Comparison of ENCODE assay signal across 1 cellular context in the genomic region with DNA sequence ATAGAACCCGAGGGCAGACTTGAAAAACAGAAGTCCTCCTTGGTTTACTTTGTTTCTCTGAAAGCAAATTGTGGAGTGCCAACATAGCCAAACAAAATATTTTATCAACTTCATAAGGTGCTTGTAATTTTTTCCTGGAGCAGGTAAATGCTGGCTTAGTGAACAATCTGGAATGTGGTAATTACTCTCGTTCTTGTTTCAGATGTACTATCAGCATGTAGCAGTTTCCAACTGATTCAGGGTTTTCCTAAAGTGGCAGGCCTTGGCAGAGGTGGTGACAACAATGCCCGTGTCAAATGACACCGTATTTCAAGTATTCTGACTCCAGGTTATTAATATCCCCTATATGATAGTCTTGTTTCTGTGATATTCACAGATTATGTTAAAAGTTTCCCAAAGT.
TF ChIP-seq lines count a peak whose summit lies in the region.

No MANE protein-coding gene starts in this region.

TF ChIP-seq in GM12878, 131 proteins besides CTCF, POLR2A, EP300 and RAD21:
- TF ChIP-seq TARDBP (IDR thresholded peaks at IDR 0.05; ENCODE audit: borderline replicate concordance) (no peak), MYB (IDR thresholded peaks at IDR 0.05; ENCODE audit: borderline replicate concordance, low read depth, low read length) (no peak), SUPT20H (IDR thresholded peaks at IDR 0.05; ENCODE audit: borderline replicate concordance, control insufficient read depth, low read depth, low read length) (no peak), TAF1 (IDR thresholded peaks at IDR 0.05; ENCODE audit: borderline replicate concordance, low read depth, low read length) (no peak), CBX5 (IDR thresholded peaks at IDR 0.05; ENCODE audit: low read depth) (no peak), GATAD2B (conservative IDR thresholded peaks at IDR 0.05; ENCODE audit: low read depth) (no peak), PML (IDR thresholded peaks at IDR 0.05; ENCODE audit: low read length) (no peak), GABPA (IDR thresholded peaks at IDR 0.05; ENCODE audit: low read depth) (no peak)
- TF ChIP-seq, protein P1, sequence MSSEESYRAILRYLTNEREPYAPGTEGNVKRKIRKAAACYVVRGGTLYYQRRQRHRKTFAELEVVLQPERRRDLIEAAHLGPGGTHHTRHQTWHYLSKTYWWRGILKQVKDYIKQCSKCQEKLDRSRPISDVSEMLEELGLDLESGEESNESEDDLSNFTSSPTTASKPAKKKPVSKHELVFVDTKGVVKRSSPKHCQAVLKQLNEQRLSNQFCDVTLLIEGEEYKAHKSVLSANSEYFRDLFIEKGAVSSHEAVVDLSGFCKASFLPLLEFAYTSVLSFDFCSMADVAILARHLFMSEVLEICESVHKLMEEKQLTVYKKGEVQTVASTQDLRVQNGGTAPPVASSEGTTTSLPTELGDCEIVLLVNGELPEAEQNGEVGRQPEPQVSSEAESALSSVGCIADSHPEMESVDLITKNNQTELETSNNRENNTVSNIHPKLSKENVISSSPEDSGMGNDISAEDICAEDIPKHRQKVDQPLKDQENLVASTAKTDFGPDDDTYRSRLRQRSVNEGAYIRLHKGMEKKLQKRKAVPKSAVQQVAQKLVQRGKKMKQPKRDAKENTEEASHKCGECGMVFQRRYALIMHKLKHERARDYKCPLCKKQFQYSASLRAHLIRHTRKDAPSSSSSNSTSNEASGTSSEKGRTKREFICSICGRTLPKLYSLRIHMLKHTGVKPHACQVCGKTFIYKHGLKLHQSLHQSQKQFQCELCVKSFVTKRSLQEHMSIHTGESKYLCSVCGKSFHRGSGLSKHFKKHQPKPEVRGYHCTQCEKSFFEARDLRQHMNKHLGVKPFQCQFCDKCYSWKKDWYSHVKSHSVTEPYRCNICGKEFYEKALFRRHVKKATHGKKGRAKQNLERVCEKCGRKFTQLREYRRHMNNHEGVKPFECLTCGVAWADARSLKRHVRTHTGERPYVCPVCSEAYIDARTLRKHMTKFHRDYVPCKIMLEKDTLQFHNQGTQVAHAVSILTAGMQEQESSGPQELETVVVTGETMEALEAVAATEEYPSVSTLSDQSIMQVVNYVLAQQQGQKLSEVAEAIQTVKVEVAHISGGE (CRISPR knock-in tag; IDR thresholded peaks at IDR 0.05): no peak
- TF ChIP-seq, protein P2, sequence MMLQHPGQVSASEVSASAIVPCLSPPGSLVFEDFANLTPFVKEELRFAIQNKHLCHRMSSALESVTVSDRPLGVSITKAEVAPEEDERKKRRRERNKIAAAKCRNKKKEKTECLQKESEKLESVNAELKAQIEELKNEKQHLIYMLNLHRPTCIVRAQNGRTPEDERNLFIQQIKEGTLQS (IDR thresholded peaks at IDR 0.05; ENCODE audit: borderline replicate concordance, extremely low read depth, low read depth, low read length): no peak
- TF ChIP-seq, protein P3, sequence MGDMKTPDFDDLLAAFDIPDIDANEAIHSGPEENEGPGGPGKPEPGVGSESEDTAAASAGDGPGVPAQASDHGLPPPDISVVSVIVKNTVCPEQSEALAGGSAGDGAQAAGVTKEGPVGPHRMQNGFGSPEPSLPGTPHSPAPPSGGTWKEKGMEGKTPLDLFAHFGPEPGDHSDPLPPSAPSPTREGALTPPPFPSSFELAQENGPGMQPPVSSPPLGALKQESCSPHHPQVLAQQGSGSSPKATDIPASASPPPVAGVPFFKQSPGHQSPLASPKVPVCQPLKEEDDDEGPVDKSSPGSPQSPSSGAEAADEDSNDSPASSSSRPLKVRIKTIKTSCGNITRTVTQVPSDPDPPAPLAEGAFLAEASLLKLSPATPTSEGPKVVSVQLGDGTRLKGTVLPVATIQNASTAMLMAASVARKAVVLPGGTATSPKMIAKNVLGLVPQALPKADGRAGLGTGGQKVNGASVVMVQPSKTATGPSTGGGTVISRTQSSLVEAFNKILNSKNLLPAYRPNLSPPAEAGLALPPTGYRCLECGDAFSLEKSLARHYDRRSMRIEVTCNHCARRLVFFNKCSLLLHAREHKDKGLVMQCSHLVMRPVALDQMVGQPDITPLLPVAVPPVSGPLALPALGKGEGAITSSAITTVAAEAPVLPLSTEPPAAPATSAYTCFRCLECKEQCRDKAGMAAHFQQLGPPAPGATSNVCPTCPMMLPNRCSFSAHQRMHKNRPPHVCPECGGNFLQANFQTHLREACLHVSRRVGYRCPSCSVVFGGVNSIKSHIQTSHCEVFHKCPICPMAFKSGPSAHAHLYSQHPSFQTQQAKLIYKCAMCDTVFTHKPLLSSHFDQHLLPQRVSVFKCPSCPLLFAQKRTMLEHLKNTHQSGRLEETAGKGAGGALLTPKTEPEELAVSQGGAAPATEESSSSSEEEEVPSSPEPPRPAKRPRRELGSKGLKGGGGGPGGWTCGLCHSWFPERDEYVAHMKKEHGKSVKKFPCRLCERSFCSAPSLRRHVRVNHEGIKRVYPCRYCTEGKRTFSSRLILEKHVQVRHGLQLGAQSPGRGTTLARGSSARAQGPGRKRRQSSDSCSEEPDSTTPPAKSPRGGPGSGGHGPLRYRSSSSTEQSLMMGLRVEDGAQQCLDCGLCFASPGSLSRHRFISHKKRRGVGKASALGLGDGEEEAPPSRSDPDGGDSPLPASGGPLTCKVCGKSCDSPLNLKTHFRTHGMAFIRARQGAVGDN (IDR thresholded peaks at IDR 0.05): no peak
